Comparison of ENCODE assay signal across 2 cellular contexts in the genomic region with DNA sequence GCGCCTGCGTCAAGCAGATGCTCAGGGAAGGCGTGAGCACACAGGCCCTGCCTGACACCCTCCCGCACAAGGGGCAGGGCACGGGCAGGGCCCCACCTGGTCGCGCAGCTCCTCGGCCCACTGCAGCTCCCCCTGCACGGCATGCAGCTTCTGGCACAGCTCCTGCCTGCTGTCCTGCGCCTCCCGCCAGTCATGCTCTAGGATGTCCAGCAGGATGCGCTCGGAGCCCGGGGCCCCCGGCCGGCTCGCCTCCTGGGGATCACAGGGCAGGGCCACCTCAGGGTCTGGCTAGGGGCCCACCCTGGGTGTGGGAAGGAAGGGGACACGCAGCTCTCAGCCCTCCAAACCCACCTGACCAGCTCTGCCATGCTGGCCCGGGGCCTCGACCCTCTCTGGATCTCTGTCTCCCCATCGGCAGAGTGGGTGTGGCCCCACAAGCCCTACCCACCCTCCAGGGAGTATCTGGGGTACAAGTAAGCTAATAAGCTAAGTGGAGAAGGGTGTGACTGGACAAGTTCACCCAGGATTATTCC.
TF ChIP-seq lines count a peak whose summit lies in the region.

No MANE protein-coding gene starts in this region.

TF ChIP-seq in A549, 52 proteins besides CTCF, POLR2A, EP300 and RAD21 (continued from another document):
- TF ChIP-seq, protein P1, sequence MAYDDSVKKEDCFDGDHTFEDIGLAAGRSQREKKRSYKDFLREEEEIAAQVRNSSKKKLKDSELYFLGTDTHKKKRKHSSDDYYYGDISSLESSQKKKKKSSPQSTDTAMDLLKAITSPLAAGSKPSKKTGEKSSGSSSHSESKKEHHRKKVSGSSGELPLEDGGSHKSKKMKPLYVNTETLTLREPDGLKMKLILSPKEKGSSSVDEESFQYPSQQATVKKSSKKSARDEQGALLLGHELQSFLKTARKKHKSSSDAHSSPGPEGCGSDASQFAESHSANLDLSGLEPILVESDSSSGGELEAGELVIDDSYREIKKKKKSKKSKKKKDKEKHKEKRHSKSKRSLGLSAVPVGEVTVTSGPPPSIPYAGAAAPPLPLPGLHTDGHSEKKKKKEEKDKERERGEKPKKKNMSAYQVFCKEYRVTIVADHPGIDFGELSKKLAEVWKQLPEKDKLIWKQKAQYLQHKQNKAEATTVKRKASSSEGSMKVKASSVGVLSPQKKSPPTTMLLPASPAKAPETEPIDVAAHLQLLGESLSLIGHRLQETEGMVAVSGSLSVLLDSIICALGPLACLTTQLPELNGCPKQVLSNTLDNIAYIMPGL (CRISPR knock-in tag; IDR thresholded peaks at IDR 0.05; ENCODE audit: borderline replicate concordance), result no peak
- TF ChIP-seq EHMT2 (IDR thresholded peaks at IDR 0.05; ENCODE audit: low read depth) (no peak), HDAC2 (IDR thresholded peaks at IDR 0.05) (no peak), ZFP36 (IDR thresholded peaks at IDR 0.05; ENCODE audit: borderline replicate concordance, partially characterized antibody) (no peak), ZNF302 (CRISPR knock-in tag; IDR thresholded peaks at IDR 0.05) (no peak), ZC3H11A (IDR thresholded peaks at IDR 0.05) (no peak), TFCP2L1 (CRISPR knock-in tag; IDR thresholded peaks at IDR 0.05) (no peak)
- TF ChIP-seq, protein P2, sequence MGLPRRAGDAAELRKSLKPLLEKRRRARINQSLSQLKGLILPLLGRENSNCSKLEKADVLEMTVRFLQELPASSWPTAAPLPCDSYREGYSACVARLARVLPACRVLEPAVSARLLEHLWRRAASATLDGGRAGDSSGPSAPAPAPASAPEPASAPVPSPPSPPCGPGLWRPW (IDR thresholded peaks at IDR 0.05), result no peak
- TF ChIP-seq, protein P3, sequence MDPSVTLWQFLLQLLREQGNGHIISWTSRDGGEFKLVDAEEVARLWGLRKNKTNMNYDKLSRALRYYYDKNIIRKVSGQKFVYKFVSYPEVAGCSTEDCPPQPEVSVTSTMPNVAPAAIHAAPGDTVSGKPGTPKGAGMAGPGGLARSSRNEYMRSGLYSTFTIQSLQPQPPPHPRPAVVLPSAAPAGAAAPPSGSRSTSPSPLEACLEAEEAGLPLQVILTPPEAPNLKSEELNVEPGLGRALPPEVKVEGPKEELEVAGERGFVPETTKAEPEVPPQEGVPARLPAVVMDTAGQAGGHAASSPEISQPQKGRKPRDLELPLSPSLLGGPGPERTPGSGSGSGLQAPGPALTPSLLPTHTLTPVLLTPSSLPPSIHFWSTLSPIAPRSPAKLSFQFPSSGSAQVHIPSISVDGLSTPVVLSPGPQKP (IDR thresholded peaks at IDR 0.05; ENCODE audit: low read depth, low read length), result no peak
- TF ChIP-seq, protein P4, sequence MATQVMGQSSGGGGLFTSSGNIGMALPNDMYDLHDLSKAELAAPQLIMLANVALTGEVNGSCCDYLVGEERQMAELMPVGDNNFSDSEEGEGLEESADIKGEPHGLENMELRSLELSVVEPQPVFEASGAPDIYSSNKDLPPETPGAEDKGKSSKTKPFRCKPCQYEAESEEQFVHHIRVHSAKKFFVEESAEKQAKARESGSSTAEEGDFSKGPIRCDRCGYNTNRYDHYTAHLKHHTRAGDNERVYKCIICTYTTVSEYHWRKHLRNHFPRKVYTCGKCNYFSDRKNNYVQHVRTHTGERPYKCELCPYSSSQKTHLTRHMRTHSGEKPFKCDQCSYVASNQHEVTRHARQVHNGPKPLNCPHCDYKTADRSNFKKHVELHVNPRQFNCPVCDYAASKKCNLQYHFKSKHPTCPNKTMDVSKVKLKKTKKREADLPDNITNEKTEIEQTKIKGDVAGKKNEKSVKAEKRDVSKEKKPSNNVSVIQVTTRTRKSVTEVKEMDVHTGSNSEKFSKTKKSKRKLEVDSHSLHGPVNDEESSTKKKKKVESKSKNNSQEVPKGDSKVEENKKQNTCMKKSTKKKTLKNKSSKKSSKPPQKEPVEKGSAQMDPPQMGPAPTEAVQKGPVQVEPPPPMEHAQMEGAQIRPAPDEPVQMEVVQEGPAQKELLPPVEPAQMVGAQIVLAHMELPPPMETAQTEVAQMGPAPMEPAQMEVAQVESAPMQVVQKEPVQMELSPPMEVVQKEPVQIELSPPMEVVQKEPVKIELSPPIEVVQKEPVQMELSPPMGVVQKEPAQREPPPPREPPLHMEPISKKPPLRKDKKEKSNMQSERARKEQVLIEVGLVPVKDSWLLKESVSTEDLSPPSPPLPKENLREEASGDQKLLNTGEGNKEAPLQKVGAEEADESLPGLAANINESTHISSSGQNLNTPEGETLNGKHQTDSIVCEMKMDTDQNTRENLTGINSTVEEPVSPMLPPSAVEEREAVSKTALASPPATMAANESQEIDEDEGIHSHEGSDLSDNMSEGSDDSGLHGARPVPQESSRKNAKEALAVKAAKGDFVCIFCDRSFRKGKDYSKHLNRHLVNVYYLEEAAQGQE (IDR thresholded peaks at IDR 0.05), result no peak

TF ChIP-seq in WTC11, 78 proteins besides CTCF, POLR2A, EP300 and RAD21 (continued from another document):
- TF ChIP-seq ESRRA (CRISPR knock-in tag; IDR thresholded peaks at IDR 0.05; ENCODE audit: borderline replicate concordance), result no peak
- TF ChIP-seq, protein P5, sequence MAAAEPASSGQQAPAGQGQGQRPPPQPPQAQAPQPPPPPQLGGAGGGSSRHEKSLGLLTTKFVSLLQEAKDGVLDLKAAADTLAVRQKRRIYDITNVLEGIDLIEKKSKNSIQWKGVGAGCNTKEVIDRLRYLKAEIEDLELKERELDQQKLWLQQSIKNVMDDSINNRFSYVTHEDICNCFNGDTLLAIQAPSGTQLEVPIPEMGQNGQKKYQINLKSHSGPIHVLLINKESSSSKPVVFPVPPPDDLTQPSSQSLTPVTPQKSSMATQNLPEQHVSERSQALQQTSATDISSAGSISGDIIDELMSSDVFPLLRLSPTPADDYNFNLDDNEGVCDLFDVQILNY (CRISPR knock-in tag; IDR thresholded peaks at IDR 0.05), result no peak
- TF ChIP-seq, protein P6, sequence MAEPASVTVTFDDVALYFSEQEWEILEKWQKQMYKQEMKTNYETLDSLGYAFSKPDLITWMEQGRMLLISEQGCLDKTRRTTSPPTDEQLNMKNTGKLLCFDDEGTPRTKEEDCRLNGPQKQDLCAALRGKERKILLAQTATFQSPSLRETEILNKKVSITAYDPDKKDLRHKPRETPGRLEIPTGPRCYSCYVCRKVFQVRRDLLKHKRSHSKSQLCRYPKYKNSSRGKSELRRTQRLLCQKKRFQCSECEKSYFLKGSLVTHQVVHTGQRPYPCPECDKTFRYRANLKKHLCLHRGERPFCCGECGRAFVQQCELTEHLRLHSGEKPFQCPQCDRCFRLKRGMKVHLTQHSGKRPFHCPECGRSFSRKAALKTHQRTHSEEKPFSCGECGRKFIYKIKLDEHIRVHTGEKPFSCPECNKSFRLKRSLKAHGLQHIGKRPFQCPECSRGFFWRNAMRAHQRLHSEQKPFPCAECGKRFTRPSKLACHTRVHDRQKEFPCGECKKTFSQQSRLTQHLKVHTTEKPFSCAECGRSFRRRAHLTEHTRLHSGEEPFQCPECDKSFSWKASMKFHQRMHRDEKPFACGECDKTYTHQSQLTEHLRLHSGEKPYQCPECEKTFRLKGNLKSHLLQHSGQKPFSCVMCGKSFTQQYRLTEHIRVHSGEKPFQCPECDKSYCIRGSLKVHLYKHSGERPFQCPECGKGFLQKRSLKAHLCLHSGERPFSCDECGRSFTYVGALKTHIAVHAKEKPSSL (CRISPR knock-in tag; conservative IDR thresholded peaks at IDR 0.05), result no peak
- TF ChIP-seq, protein P7, sequence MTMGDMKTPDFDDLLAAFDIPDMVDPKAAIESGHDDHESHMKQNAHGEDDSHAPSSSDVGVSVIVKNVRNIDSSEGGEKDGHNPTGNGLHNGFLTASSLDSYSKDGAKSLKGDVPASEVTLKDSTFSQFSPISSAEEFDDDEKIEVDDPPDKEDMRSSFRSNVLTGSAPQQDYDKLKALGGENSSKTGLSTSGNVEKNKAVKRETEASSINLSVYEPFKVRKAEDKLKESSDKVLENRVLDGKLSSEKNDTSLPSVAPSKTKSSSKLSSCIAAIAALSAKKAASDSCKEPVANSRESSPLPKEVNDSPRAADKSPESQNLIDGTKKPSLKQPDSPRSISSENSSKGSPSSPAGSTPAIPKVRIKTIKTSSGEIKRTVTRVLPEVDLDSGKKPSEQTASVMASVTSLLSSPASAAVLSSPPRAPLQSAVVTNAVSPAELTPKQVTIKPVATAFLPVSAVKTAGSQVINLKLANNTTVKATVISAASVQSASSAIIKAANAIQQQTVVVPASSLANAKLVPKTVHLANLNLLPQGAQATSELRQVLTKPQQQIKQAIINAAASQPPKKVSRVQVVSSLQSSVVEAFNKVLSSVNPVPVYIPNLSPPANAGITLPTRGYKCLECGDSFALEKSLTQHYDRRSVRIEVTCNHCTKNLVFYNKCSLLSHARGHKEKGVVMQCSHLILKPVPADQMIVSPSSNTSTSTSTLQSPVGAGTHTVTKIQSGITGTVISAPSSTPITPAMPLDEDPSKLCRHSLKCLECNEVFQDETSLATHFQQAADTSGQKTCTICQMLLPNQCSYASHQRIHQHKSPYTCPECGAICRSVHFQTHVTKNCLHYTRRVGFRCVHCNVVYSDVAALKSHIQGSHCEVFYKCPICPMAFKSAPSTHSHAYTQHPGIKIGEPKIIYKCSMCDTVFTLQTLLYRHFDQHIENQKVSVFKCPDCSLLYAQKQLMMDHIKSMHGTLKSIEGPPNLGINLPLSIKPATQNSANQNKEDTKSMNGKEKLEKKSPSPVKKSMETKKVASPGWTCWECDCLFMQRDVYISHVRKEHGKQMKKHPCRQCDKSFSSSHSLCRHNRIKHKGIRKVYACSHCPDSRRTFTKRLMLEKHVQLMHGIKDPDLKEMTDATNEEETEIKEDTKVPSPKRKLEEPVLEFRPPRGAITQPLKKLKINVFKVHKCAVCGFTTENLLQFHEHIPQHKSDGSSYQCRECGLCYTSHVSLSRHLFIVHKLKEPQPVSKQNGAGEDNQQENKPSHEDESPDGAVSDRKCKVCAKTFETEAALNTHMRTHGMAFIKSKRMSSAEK (CRISPR knock-in tag; IDR thresholded peaks at IDR 0.05; ENCODE audit: borderline replicate concordance), result no peak
- no peak for TF ChIP-seq TCF7 (CRISPR knock-in tag; IDR thresholded peaks at IDR 0.05; ENCODE audit: low read depth)
- TF ChIP-seq ELF4 (CRISPR knock-in tag; IDR thresholded peaks at IDR 0.05; ENCODE audit: low read depth), result no peak
- no peak for TF ChIP-seq NR1H2 (CRISPR knock-in tag; IDR thresholded peaks at IDR 0.05)
- TF ChIP-seq, protein P8, sequence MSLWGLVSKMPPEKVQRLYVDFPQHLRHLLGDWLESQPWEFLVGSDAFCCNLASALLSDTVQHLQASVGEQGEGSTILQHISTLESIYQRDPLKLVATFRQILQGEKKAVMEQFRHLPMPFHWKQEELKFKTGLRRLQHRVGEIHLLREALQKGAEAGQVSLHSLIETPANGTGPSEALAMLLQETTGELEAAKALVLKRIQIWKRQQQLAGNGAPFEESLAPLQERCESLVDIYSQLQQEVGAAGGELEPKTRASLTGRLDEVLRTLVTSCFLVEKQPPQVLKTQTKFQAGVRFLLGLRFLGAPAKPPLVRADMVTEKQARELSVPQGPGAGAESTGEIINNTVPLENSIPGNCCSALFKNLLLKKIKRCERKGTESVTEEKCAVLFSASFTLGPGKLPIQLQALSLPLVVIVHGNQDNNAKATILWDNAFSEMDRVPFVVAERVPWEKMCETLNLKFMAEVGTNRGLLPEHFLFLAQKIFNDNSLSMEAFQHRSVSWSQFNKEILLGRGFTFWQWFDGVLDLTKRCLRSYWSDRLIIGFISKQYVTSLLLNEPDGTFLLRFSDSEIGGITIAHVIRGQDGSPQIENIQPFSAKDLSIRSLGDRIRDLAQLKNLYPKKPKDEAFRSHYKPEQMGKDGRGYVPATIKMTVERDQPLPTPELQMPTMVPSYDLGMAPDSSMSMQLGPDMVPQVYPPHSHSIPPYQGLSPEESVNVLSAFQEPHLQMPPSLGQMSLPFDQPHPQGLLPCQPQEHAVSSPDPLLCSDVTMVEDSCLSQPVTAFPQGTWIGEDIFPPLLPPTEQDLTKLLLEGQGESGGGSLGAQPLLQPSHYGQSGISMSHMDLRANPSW (CRISPR knock-in tag; conservative IDR thresholded peaks at IDR 0.05; ENCODE audit: low read depth), result no peak
- TF ChIP-seq TEAD4 (CRISPR knock-in tag; IDR thresholded peaks at IDR 0.05), result no peak
- TF ChIP-seq GABPB1 (CRISPR knock-in tag; IDR thresholded peaks at IDR 0.05), result no peak
